ENCODE assay signal across 11 cellular contexts in the genomic region with DNA sequence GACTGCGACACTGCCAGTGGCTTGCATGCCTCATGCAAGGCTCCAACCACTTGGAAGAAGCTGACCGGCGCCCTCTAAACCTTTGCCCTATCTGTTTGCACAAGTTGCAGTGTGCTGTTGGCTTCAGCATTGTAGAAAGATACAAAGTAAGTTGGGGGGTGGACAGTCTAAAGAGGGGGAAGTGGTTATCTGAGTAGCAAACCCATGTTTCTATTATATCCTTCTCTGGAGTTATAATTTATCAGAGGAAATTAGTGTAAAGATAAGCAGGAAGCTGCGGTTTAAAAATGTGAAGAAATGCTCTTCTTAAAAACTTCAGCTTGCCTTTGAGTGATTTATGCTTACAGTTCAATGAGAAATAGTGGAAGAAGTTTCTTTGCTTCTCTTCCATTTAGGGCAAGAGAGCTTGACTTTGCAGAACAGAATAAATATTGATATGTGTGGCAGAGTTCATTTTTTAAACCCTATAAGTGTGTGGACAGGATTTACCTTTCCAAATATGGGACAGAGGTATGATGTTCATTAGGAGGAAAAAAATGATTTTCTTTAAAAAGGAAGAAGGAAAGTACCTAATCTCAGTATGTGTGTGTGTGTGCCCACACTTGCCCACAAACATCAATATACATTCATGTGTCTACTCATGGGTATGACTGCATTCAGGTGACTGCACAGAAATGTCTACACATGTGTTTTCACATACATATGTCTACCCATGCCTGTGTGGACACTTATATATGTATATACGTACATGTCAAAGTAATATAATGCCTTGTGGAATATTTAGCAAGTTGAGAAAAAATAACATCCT. TPM values are rescaled to one million over a fixed set of nuclear protein-coding genes. Genes with fewer than 3 reads are reported as not detected.
DNase-seq lines count a peak whose midpoint lies in the region; ATAC-seq and TF ChIP-seq lines count a peak whose summit lies in the region.
"Had no signal": no experiment of that assay in that cellular context is flagged by ENCODE, and none has a peak within 500 bp of the region (broad histone marks: within the 10 kb centered on the region; RNA-seq: fewer than 3 reads in every experiment).

No MANE protein-coding gene starts in this region.

- 54 to 61% methylated on average over 5 of the region's 5 CpGs for WGBS in upper lobe of left lung, 2 donors

- H3K36me3 ChIP-seq in CD8-positive, alpha-beta memory T cell (ENCODE audit: insufficient read depth, low read length) = peaks cover 4% of the 10 kb centered on the region
- H3K36me3 ChIP-seq in upper lobe of left lung = peaks cover 0 to 35% (median 4%) of the 10 kb centered on the region in 4 donors

- H3K27me3 ChIP-seq in CD8-positive, alpha-beta memory T cell (ENCODE audit: insufficient read depth, low read length, poor library complexity, severe bottlenecking) = no peaks in the 10 kb centered on the region
- no peaks in the 10 kb centered on the region for H3K27me3 ChIP-seq in upper lobe of left lung

- intact Hi-C loops in activated T-helper 1 cell treated with anti-CD3 and anti-CD28 coated beads, Interleukin-12 subunit alpha, Interleukin-12 subunit beta, Interleukin-2, Interleukin-4 antibody, amounts not matched to agents 30 ng/mL and 10 ng/mL and 1 ng/mL, durations not matched to agents 14 hours and 24 hours and 36 hours (cut with micrococcal nuclease) = no loop called here

- no peak for TF ChIP-seq POLR2A in upper lobe of left lung (IDR thresholded peaks at IDR 0.05)

- no peaks in the 10 kb centered on the region for H3K9me3 ChIP-seq in CD8-positive, alpha-beta memory T cell (ENCODE audit: low read length)
- no peaks in the 10 kb centered on the region for H3K9me3 ChIP-seq in upper lobe of left lung

- peak overlapping the region; percentile 27 for H3K27ac ChIP-seq in CD8-positive, alpha-beta memory T cell (ENCODE audit: low read depth, low read length)
- H3K27ac ChIP-seq in upper lobe of left lung = peak overlapping the region in 2 of 4 donors; percentile 18 to 26

- H3K4me3 ChIP-seq in CD8-positive, alpha-beta memory T cell (ENCODE audit: low read length) = peak overlapping the region; percentile 38
- no peak overlapping the region for H3K4me3 ChIP-seq in upper lobe of left lung

- no peaks in the 10 kb centered on the region for H3K9me3 Mint-ChIP-seq in CD8-positive, alpha-beta memory T cell
- no peaks in the 10 kb centered on the region for H3K9me3 Mint-ChIP-seq in activated T-helper 1 cell treated with anti-CD3 and anti-CD28 coated beads, Interleukin-12 subunit alpha, Interleukin-12 subunit beta, Interleukin-2, Interleukin-4 antibody, amounts not matched to agents 30 ng/mL and 10 ng/mL and 1 ng/mL, durations not matched to agents 14 hours and 24 hours and 36 hours
- H3K9me3 Mint-ChIP-seq in naive thymus-derived CD8-positive, alpha-beta T cell = no peaks in the 10 kb centered on the region

- no peak for TF ChIP-seq EP300 in upper lobe of left lung (IDR thresholded peaks at IDR 0.05)

- no peaks in the 10 kb centered on the region for H3K27me3 Mint-ChIP-seq in CD8-positive, alpha-beta memory T cell
- H3K27me3 Mint-ChIP-seq in activated T-helper 1 cell treated with anti-CD3 and anti-CD28 coated beads, Interleukin-12 subunit alpha, Interleukin-12 subunit beta, Interleukin-2, Interleukin-4 antibody, amounts not matched to agents 30 ng/mL and 10 ng/mL and 1 ng/mL, durations not matched to agents 14 hours and 24 hours and 36 hours (ENCODE audit: insufficient read depth) = no peaks in the 10 kb centered on the region
- H3K27me3 Mint-ChIP-seq in naive thymus-derived CD8-positive, alpha-beta T cell = no peaks in the 10 kb centered on the region

- CTCF ChIA-PET in CD8-positive, alpha-beta memory T cell (lab: Charles Lee) = interaction anchor here (0.9 to 1.3 kb wide), 3 partner anchors 31 to 83 kb away, joined by 3 to 4 read pairs (median 3); no protein-coding TSS in a partner anchor

- DNase-seq in CD8-positive, alpha-beta memory T cell = peak in 1 of 5 donors; percentile 58
- DNase-seq in MV-4-11 (lab: John Stamatoyannopoulos, UW) (peak; percentile 93), upper lobe of left lung (no peak), LoVo (ENCODE audit: low spot score) (no peak)
- no peak for DNase-seq in activated T-helper 1 cell treated with anti-CD3 and anti-CD28 coated beads, Interleukin-12 subunit alpha, Interleukin-12 subunit beta, Interleukin-2, Interleukin-4 antibody, amounts not matched to agents 30 ng/mL and 10 ng/mL and 1 ng/mL, durations not matched to agents 14 hours and 24 hours and 36 hours (ENCODE audit: low spot score)
- DNase-seq in naive thymus-derived CD8-positive, alpha-beta T cell = peak in 2 of 10 donors; percentile 20 to 44
- DNase-seq: aorta, trophoblast cell had no signal

- H3K4me1 Mint-ChIP-seq in CD8-positive, alpha-beta memory T cell = peaks cover 75 to 92% (median 82%) of the 10 kb centered on the region in 3 donors
- peaks cover 75% of the 10 kb centered on the region for H3K4me1 Mint-ChIP-seq in activated T-helper 1 cell treated with anti-CD3 and anti-CD28 coated beads, Interleukin-12 subunit alpha, Interleukin-12 subunit beta, Interleukin-2, Interleukin-4 antibody, amounts not matched to agents 30 ng/mL and 10 ng/mL and 1 ng/mL, durations not matched to agents 14 hours and 24 hours and 36 hours (ENCODE audit: low read depth)
- H3K4me1 Mint-ChIP-seq in naive thymus-derived CD8-positive, alpha-beta T cell = peaks cover 31 to 90% (median 72%) of the 10 kb centered on the region in 4 donors

- ATAC-seq in naive thymus-derived CD8-positive, alpha-beta T cell = peak in 1 of 2 donors; percentile 37
- ATAC-seq in GM18498 (IDR thresholded peaks at IDR 0.05; ENCODE audit: unreplicated experiment) (no peak), upper lobe of left lung (ENCODE audit: low FRiP score in 2 of 2) (no peak), HG03378 (IDR thresholded peaks at IDR 0.05; ENCODE audit: unreplicated experiment) (no peak)
- ATAC-seq: Panc1 had no signal

- no peak for TF ChIP-seq CTCF in upper lobe of left lung (IDR thresholded peaks at IDR 0.05)

- peak overlapping the region; percentile 60 to 82 (median 70) for H3K4me3 Mint-ChIP-seq in CD8-positive, alpha-beta memory T cell
- no peak overlapping the region for H3K4me3 Mint-ChIP-seq in activated T-helper 1 cell treated with anti-CD3 and anti-CD28 coated beads, Interleukin-12 subunit alpha, Interleukin-12 subunit beta, Interleukin-2, Interleukin-4 antibody, amounts not matched to agents 30 ng/mL and 10 ng/mL and 1 ng/mL, durations not matched to agents 14 hours and 24 hours and 36 hours
- H3K4me3 Mint-ChIP-seq in naive thymus-derived CD8-positive, alpha-beta T cell = peak overlapping the region in 9 of 10 donors; percentile 16 to 70 (median 44)

- peaks cover 4 to 34% (median 9%) of the 10 kb centered on the region in 3 donors for H3K36me3 Mint-ChIP-seq in CD8-positive, alpha-beta memory T cell
- peaks cover 50% of the 10 kb centered on the region for H3K36me3 Mint-ChIP-seq in activated T-helper 1 cell treated with anti-CD3 and anti-CD28 coated beads, Interleukin-12 subunit alpha, Interleukin-12 subunit beta, Interleukin-2, Interleukin-4 antibody, amounts not matched to agents 30 ng/mL and 10 ng/mL and 1 ng/mL, durations not matched to agents 14 hours and 24 hours and 36 hours (ENCODE audit: low read depth)
- H3K36me3 Mint-ChIP-seq in naive thymus-derived CD8-positive, alpha-beta T cell = peaks cover 0 to 46% (median 14%) of the 10 kb centered on the region in 3 donors

- peaks cover 84% of the 10 kb centered on the region for H3K4me1 ChIP-seq in CD8-positive, alpha-beta memory T cell (ENCODE audit: insufficient read depth, low read length)
- peaks cover 3 to 22% (median 12%) of the 10 kb centered on the region in 4 donors for H3K4me1 ChIP-seq in upper lobe of left lung

- POLR2A ChIA-PET in CD8-positive, alpha-beta memory T cell (lab: Charles Lee) = interaction anchor here (0.6 to 1.6 kb wide), 5 partner anchors 15 to 181 kb away, joined by 3 to 5 read pairs (median 4); no protein-coding TSS in a partner anchor
- POLR2A ChIA-PET in naive thymus-derived CD8-positive, alpha-beta T cell (lab: Charles Lee) = interaction anchor here (0.6 to 1.1 kb wide), 5 partner anchors 9 to 210 kb away, joined by 3 to 4 read pairs (median 3); no protein-coding TSS in a partner anchor

- peak overlapping the region; percentile 85 to 99 (median 98) for H3K27ac Mint-ChIP-seq in CD8-positive, alpha-beta memory T cell
- H3K27ac Mint-ChIP-seq in activated T-helper 1 cell treated with anti-CD3 and anti-CD28 coated beads, Interleukin-12 subunit alpha, Interleukin-12 subunit beta, Interleukin-2, Interleukin-4 antibody, amounts not matched to agents 30 ng/mL and 10 ng/mL and 1 ng/mL, durations not matched to agents 14 hours and 24 hours and 36 hours = peak overlapping the region; percentile 63
- H3K27ac Mint-ChIP-seq in naive thymus-derived CD8-positive, alpha-beta T cell = peak overlapping the region; percentile 49 to 96 (median 88)

RNA-seq across cellular contexts. Expression of gene AMZ2, which starts 8.1 kb away (rescaled TPM):
- 100 to 1,000 TPM; 113 to 118 TPM for total RNA-seq in CD8-positive, alpha-beta memory T cell
- polyA plus RNA-seq in CD8-positive, alpha-beta memory T cell = 141 TPM
- total RNA-seq in activated T-helper 1 cell treated with anti-CD3 and anti-CD28 coated beads, Interleukin-12 subunit alpha, Interleukin-12 subunit beta, Interleukin-2, Interleukin-4 antibody, amounts not matched to agents 30 ng/mL and 10 ng/mL and 1 ng/mL, durations not matched to agents 14 hours and 24 hours and 36 hours = 67.3 and 75.7 TPM in 2 replicates
- total RNA-seq in naive thymus-derived CD8-positive, alpha-beta T cell = 10 to 100 TPM; 72.4 to 72.7 TPM
- 100 to 1,000 TPM in 1 of 3 donors, 10 to 100 TPM in 2; 89.0 to 125 (median 94.6) TPM for polyA plus RNA-seq in naive thymus-derived CD8-positive, alpha-beta T cell
- 10 to 100 TPM; 19.4 to 50.3 (median 45.8) TPM for total RNA-seq in upper lobe of left lung

RNA-seq across cellular contexts. Expression of gene SLC16A6, which starts 35.0 kb away (rescaled TPM):
- total RNA-seq in CD8-positive, alpha-beta memory T cell = 1 to 10 TPM; 8.4 to 9.4 TPM
- polyA plus RNA-seq in CD8-positive, alpha-beta memory T cell = 1.3 TPM
- 3.0 and 3.8 TPM in 2 replicates for total RNA-seq in activated T-helper 1 cell treated with anti-CD3 and anti-CD28 coated beads, Interleukin-12 subunit alpha, Interleukin-12 subunit beta, Interleukin-2, Interleukin-4 antibody, amounts not matched to agents 30 ng/mL and 10 ng/mL and 1 ng/mL, durations not matched to agents 14 hours and 24 hours and 36 hours
- 1 to 10 TPM; 6.4 to 6.9 TPM for total RNA-seq in naive thymus-derived CD8-positive, alpha-beta T cell
- 1 to 10 TPM in 2 of 3 donors, under 1 TPM in 1; 0.61 to 2.6 (median 1.5) TPM for polyA plus RNA-seq in naive thymus-derived CD8-positive, alpha-beta T cell
- 1 to 10 TPM; 2.4 to 9.9 (median 6.5) TPM for total RNA-seq in upper lobe of left lung

RNA-seq across cellular contexts. Expression of gene ARSG, which starts 35.4 kb away (rescaled TPM):
- 1 to 10 TPM; 7.0 to 7.7 TPM for total RNA-seq in CD8-positive, alpha-beta memory T cell
- polyA plus RNA-seq in CD8-positive, alpha-beta memory T cell = 9.5 TPM
- 5.5 and 6.7 TPM in 2 replicates for total RNA-seq in activated T-helper 1 cell treated with anti-CD3 and anti-CD28 coated beads, Interleukin-12 subunit alpha, Interleukin-12 subunit beta, Interleukin-2, Interleukin-4 antibody, amounts not matched to agents 30 ng/mL and 10 ng/mL and 1 ng/mL, durations not matched to agents 14 hours and 24 hours and 36 hours
- 10 to 100 TPM; 12.1 to 15.1 TPM for total RNA-seq in naive thymus-derived CD8-positive, alpha-beta T cell
- polyA plus RNA-seq in naive thymus-derived CD8-positive, alpha-beta T cell = 10 to 100 TPM; 10.4 to 13.7 (median 12.9) TPM
- 10 to 100 TPM in 2 of 6 donors, 1 to 10 TPM in 4; 3.6 to 16.8 (median 7.7) TPM for total RNA-seq in upper lobe of left lung
